ENCODE assay signal across 8 cellular contexts in genomic region chr1:150549496-150550221, GRCh38. TPM values are rescaled to one million over a fixed set of nuclear protein-coding genes. Genes with fewer than 3 reads are reported as not detected.
DNase-seq lines count a peak whose midpoint lies in the region; ATAC-seq and TF ChIP-seq lines count a peak whose summit lies in the region.

No MANE protein-coding gene starts in this region.

- ATAC-seq in HG03045 (IDR thresholded peaks at IDR 0.05; ENCODE audit: unreplicated experiment) (no peak), HG03354 (IDR thresholded peaks at IDR 0.05; ENCODE audit: poor library complexity, severe bottlenecking, unreplicated experiment) (no peak)

- H3K4me1 ChIP-seq in fibroblast of lung (ENCODE audit: control insufficient read depth, extremely low read depth, insufficient read depth, low read length) (peaks cover 14% of the 10 kb centered on the region), neuron (ENCODE audit: insufficient read depth, low read length) (peaks cover 7% of the 10 kb centered on the region)

- H3K27me3 ChIP-seq in fibroblast of lung (ENCODE audit: control insufficient read depth, insufficient read depth, low read length) (no peaks in the 10 kb centered on the region), neuron (ENCODE audit: insufficient read depth, low read length) (no peaks in the 10 kb centered on the region)

- H4K20me1 ChIP-seq in fibroblast of lung (ENCODE audit: control insufficient read depth, extremely low read depth, insufficient read depth, low read length): no peaks in the 10 kb centered on the region

- no peaks in the 10 kb centered on the region for H3K79me2 ChIP-seq in fibroblast of lung (ENCODE audit: control insufficient read depth, insufficient read depth, low read length)

- peak overlapping the region; percentile 87 for H3K4me2 ChIP-seq in fibroblast of lung (ENCODE audit: extremely low read depth, insufficient read depth, low read length)

- DNase-seq in RWPE1 (ENCODE audit: low spot score): peak; percentile 67
- no peak for DNase-seq in fibroblast of lung (ENCODE audit: low read depth in 2 of 2)
- no peak for DNase-seq in activated CD8-positive, alpha-beta memory T cell treated with anti-CD3 and anti-CD28 coated beads, Interleukin-2, amount 50 U/mL, for 4 hours
- DNase-seq in occipital lobe (lab: John Stamatoyannopoulos, UW): no peak

- peaks cover 1% of the 10 kb centered on the region for H3K36me3 ChIP-seq in fibroblast of lung (ENCODE audit: control insufficient read depth, insufficient read depth, low read length)
- no peaks in the 10 kb centered on the region for H3K36me3 ChIP-seq in neuron (ENCODE audit: insufficient read depth, low read length)

- POLR2A ChIA-PET in RWPE1 (lab: Yijun Ruan, JAX; ENCODE audit: low non-redundant PET): interaction anchor here (0.5 to 0.7 kb wide), 2 partner anchors 72 to 148 kb away, joined by 3 to 4 read pairs; partner anchors contain the start of gene GOLPH3L

- H3K4me3 ChIP-seq in fibroblast of lung (replicated peaks in 1 of 4; ENCODE audit: control extremely low read depth in 1 of 4, insufficient read depth in 1 of 4, low read depth in 3 of 4, low read length in 4 of 4) (peak overlapping the region; percentile 38 to 77 (median 60)), neuron (ENCODE audit: low read length) (peak overlapping the region; percentile 12)

- H3K27ac ChIP-seq in C4-2B (peak overlapping the region; percentile 72), RWPE1 (peak overlapping the region; percentile 100), fibroblast of lung (ENCODE audit: insufficient read depth, low read length) (peak overlapping the region; percentile 56)

- CTCF ChIA-PET in RWPE1 (lab: Yijun Ruan, JAX): interaction anchor here (0.8 to 1.2 kb wide), 3 partner anchors 13 to 51 kb away, joined by 3 read pairs; no protein-coding TSS in a partner anchor

- no peaks in the 10 kb centered on the region for H3K9me3 ChIP-seq in fibroblast of lung (ENCODE audit: control insufficient read depth, insufficient read depth, low read depth, low read length)
- H3K9me3 ChIP-seq in neuron (ENCODE audit: low read length): no peaks in the 10 kb centered on the region

- TF ChIP-seq CTCF in C4-2B (conservative IDR thresholded peaks at IDR 0.05) (no peak), RWPE1 (conservative IDR thresholded peaks at IDR 0.05; ENCODE audit: low read depth) (no peak), fibroblast of lung (conservative IDR thresholded peaks at IDR 0.05 in 1 of 2, IDR thresholded peaks at IDR 0.05 in 1 of 2; ENCODE audit: low read depth in 1 of 2, low read length in 2 of 2) (no peak)

- peak overlapping the region; percentile 61 for H3K9ac ChIP-seq in fibroblast of lung (ENCODE audit: insufficient read depth, low read length)

- H2AFZ ChIP-seq in fibroblast of lung (ENCODE audit: low read length) (no peak overlapping the region), neuron (ENCODE audit: low read depth, low read length) (no peak overlapping the region)

RNA-seq across cellular contexts. Expression of gene ADAMTSL4, which starts 0.5 kb away (rescaled TPM):
- total RNA-seq in fibroblast of lung (6.4 and 13.0 TPM in 2 replicates), occipital lobe (0.31 TPM)
- 7.3 and 19.8 TPM in 2 replicates for polyA plus RNA-seq in fibroblast of lung
- polyA plus RNA-seq in fibroblast of lung (2012): 12.6 and 25.9 TPM in 2 replicates
- 16.6 and 30.2 TPM in 2 replicates for polyA minus RNA-seq in fibroblast of lung (ENCODE audit: low replicate concordance)

RNA-seq across cellular contexts. Expression of gene MCL1, which starts 29.8 kb away (rescaled TPM):
- total RNA-seq in fibroblast of lung (232 and 233 TPM in 2 replicates), occipital lobe (146 TPM)
- polyA plus RNA-seq in fibroblast of lung: 108 and 136 TPM in 2 replicates
- 105 and 138 TPM in 2 replicates for polyA plus RNA-seq in fibroblast of lung (2012)
- 24.4 and 91.5 TPM in 2 replicates for polyA minus RNA-seq in fibroblast of lung (ENCODE audit: low replicate concordance)

RNA-seq across cellular contexts. Expression of gene FALEC, which starts 34.1 kb away (rescaled TPM):
- total RNA-seq in fibroblast of lung (0.83 and 1.0 TPM in 2 replicates), occipital lobe (1.1 TPM)
- 0.15 TPM in 1 of 2 replicates, not detected in the other for polyA plus RNA-seq in fibroblast of lung
- not detected in 2 replicates for polyA plus RNA-seq in fibroblast of lung (2012)
- not detected in 2 replicates for polyA minus RNA-seq in fibroblast of lung (ENCODE audit: low replicate concordance)

RNA-seq across cellular contexts. Expression of gene ECM1, which starts 41.8 kb away (rescaled TPM):
- total RNA-seq in fibroblast of lung (7.7 and 25.1 TPM in 2 replicates), occipital lobe (0.94 TPM)
- polyA plus RNA-seq in fibroblast of lung: 108 and 137 TPM in 2 replicates
- polyA plus RNA-seq in fibroblast of lung (2012): 171 and 192 TPM in 2 replicates
- 162 and 245 TPM in 2 replicates for polyA minus RNA-seq in fibroblast of lung (ENCODE audit: low replicate concordance)
